ENCODE assay signal across 8 cellular contexts in the genomic region with DNA sequence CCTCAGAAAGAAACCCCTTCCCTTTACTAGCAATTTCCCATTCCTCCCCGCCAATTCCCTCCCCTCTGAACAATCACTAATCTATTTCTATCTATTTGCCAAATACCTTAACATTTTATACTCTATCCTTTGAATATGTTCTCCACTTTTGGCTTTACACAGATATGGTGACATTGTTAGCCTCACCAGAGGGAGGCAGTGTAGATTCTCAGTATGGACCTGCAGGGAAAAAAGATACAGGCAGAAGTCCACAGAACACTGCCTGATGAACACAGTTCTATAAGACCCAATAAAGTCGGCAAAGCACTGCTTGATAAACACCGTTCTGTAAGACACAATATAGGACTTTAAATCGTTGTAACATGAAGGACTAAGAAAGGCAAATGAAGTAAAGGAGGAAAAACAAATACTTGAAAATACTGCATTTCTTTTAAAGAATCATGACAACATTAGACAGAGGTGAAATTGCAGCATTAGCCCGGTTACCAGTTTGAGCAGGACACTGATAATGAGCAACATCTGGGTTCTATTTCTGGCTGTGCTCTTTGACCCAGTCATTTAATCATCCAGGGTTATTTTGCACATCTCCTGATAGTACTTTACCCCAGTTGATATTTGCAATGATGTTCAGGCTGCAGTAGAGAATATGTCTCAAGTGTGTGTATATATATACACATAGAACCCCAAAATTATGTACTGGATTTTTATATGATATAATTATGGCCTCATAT.
A peak's percentile ranks its signal among the peaks of the same experiment; 100 is the strongest.
DNase-seq lines count a peak whose midpoint lies in the region; ATAC-seq and TF ChIP-seq lines count a peak whose summit lies in the region.

No MANE protein-coding gene starts in this region.

- intact Hi-C loops in Caco-2 (cut with micrococcal nuclease; ENCODE audit: unreplicated experiment), result loop anchor here (1.0 to 10.0 kb wide), 4 partner anchors 349 to 1120 kb away; no protein-coding TSS in a partner anchor
- intact Hi-C loops in dorsolateral prefrontal cortex (cut with DNase I), result loop anchor here (2.0 to 10.0 kb wide), 5 partner anchors 253 to 633 kb away; no protein-coding TSS in a partner anchor

- no TSS peak for BruUV-seq in Caco-2 (replicated peaks; lab: Mats Ljungman, UMichigan)

- peaks cover 16% of the 10 kb centered on the region for H3K4me1 Mint-ChIP-seq in Caco-2 (ENCODE audit: low read depth, unreplicated experiment)
- peaks cover 68% of the 10 kb centered on the region for H3K4me1 Mint-ChIP-seq in HFFc6 (ENCODE audit: low read depth)

- POLR2A ChIA-PET in Caco-2 (lab: Charles Lee), result no interaction called here

- H3K27me3 Mint-ChIP-seq in Caco-2 (ENCODE audit: insufficient read depth, unreplicated experiment) (no peaks in the 10 kb centered on the region), HFFc6 (ENCODE audit: insufficient read depth) (no peaks in the 10 kb centered on the region; the same call in 1 of the 2 replicates)

- TF ChIP-seq CTCF in Caco-2 (IDR thresholded peaks at IDR 0.05; ENCODE audit: insufficient read depth in 1 of 2, low read depth in 1 of 2, low read length in 1 of 2, severe bottlenecking in 1 of 2, unreplicated experiment in 1 of 2), result peak; percentile 48 to 49
- TF ChIP-seq CTCF in HFFc6 (IDR thresholded peaks at IDR 0.05), result peak; percentile 76
- peak in 53 of 56 donors; percentile 29 to 70 (median 51) for TF ChIP-seq CTCF in dorsolateral prefrontal cortex (IDR thresholded peaks at IDR 0.05 in 54 of 56, conservative IDR thresholded peaks at IDR 0.05 in 2 of 56; ENCODE audit: low read depth in 1 of 56, partially characterized antibody in 56 of 56)

- no peak for ATAC-seq in HG03025 (IDR thresholded peaks at IDR 0.05; ENCODE audit: low FRiP score, unreplicated experiment)
- ATAC-seq in GM18511 (IDR thresholded peaks at IDR 0.05; ENCODE audit: unreplicated experiment), result no peak

- H3K4me3 Mint-ChIP-seq in Caco-2 (ENCODE audit: unreplicated experiment) (no peak overlapping the region), HFFc6 (no peak overlapping the region; the same call in 1 of the 2 replicates)

- peak overlapping the region in 3 of 59 donors; percentile 8 to 61 (median 16) for H3K27ac ChIP-seq in dorsolateral prefrontal cortex

- H3K4me3 ChIP-seq in Caco-2 (ENCODE audit: low read depth, low read length), result no peak overlapping the region
- H3K4me3 ChIP-seq in dorsolateral prefrontal cortex, result peak overlapping the region in 3 of 59 donors; percentile 58 to 66 (median 60)

- H3K9me3 Mint-ChIP-seq in Caco-2 (ENCODE audit: unreplicated experiment) (no peaks in the 10 kb centered on the region), HFFc6 (no peaks in the 10 kb centered on the region)

- DNase-seq in Caco-2 (peak in 1 of 2 experiments; percentile 20), HFFc6 (peak; percentile 37), SHP77 (lab: John Stamatoyannopoulos, UW) (peak; percentile 16 to 43), dorsolateral prefrontal cortex (no peak), myocyte (ENCODE audit: low read depth) (peak; percentile 45), ureter (ENCODE audit: low spot score) (no peak)

- no peaks in the 10 kb centered on the region for H3K9me3 ChIP-seq in Caco-2

- no peaks in the 10 kb centered on the region for H3K4me1 ChIP-seq in Caco-2

- peaks cover 2% of the 10 kb centered on the region; the same call in 1 of the 2 replicates for H3K36me3 ChIP-seq in Caco-2 (ENCODE audit: control insufficient read depth, insufficient read depth, low read length)

- H3K27ac Mint-ChIP-seq in Caco-2 (ENCODE audit: unreplicated experiment) (no peak overlapping the region), HFFc6 (peak overlapping the region; percentile 20; the same call in 1 of the 2 replicates)

- H3K36me3 Mint-ChIP-seq in Caco-2 (ENCODE audit: insufficient read depth, unreplicated experiment), result peaks cover 50% of the 10 kb centered on the region
- H3K36me3 Mint-ChIP-seq in HFFc6 (ENCODE audit: low read depth), result peaks cover 24% of the 10 kb centered on the region

- CTCF ChIA-PET in Caco-2 (lab: Charles Lee), result no interaction called here

- H3K27me3 ChIP-seq in Caco-2 (replicated peaks; ENCODE audit: control insufficient read depth, insufficient read depth, low read length) (no peaks in the 10 kb centered on the region), dorsolateral prefrontal cortex (peaks cover 0 to 19% (median 0%) of the 10 kb centered on the region in 45 donors)

Comparison
In these comparisons a context has a peak if more than half of its experiments do, and no peak if none do; other contexts are left out.
1. DNase-seq: peak in HFFc6 (single experiment), SHP77 (2 of 2) and myocyte (single experiment); none in dorsolateral prefrontal cortex (0 of 10) and ureter (single experiment).
2. Peak in every context shown above with its lines, with median percentiles within 50 percentile points of each other: CTCF ChIP-seq.